8 cellular contexts compared by ENCODE assay signal in genomic region chr10:62036186-62037081, GRCh38.
A peak's percentile ranks its signal among the peaks of the same experiment; 100 is the strongest.
DNase-seq lines count a peak whose midpoint lies in the region; ATAC-seq and TF ChIP-seq lines count a peak whose summit lies in the region.

No MANE protein-coding gene starts in this region.

- TF ChIP-seq CTCF in smooth muscle cell (IDR thresholded peaks at IDR 0.05; ENCODE audit: borderline replicate concordance, insufficient read depth, poor library complexity, severe bottlenecking) = no peak

- peak; percentile 37 for DNase-seq in NCI-H2171 treated with DMSO at 0.1 percent for 48 hours (lab: John Stamatoyannopoulos, UW)
- no peak for DNase-seq in NCI-H2171 (lab: John Stamatoyannopoulos, UW)
- peak; percentile 23 for DNase-seq in NCI-H748 treated with DMSO at 0.1 percent for 48 hours (lab: John Stamatoyannopoulos, UW)
- no peak for DNase-seq in epithelial cell of prostate (ENCODE audit: low read depth, low spot score)
- DNase-seq in smooth muscle cell (lab: John Stamatoyannopoulos, UW; ENCODE audit: unreplicated experiment) = no peak
- DNase-seq in stimulated activated naive CD4-positive, alpha-beta T cell (lab: John Stamatoyannopoulos, UW) = no peak
- DNase-seq in NCI-H2227 treated with DMSO at 0.1 percent for 48 hours (lab: John Stamatoyannopoulos, UW) = no peak

- H3K4me3 ChIP-seq in smooth muscle cell = no peak overlapping the region

- H3K27me3 ChIP-seq in smooth muscle cell (ENCODE audit: low read depth) = no peaks in the 10 kb centered on the region

- H3K9ac ChIP-seq in smooth muscle cell (ENCODE audit: low read depth) = peak overlapping the region; percentile 32

- peak overlapping the region; percentile 77 for H3K27ac ChIP-seq in epithelial cell of prostate
- peak overlapping the region; percentile 95 for H3K27ac ChIP-seq in smooth muscle cell (ENCODE audit: low read depth)

- WGBS in smooth muscle cell (ENCODE audit: low lambda C conversion rate) = 75% methylated on average over 10 of the region's 11 CpGs

- H3K4me1 ChIP-seq in smooth muscle cell (ENCODE audit: low read depth) = peaks cover 31% of the 10 kb centered on the region

- no peaks in the 10 kb centered on the region for H3K9me3 ChIP-seq in smooth muscle cell (replicated peaks; ENCODE audit: low read depth)

- H3F3A ChIP-seq in smooth muscle cell (ENCODE audit: low read depth) = peaks cover 22% of the 10 kb centered on the region

- no peak overlapping the region for H2AFZ ChIP-seq in smooth muscle cell (ENCODE audit: low read depth)

- no peaks in the 10 kb centered on the region for H3K36me3 ChIP-seq in smooth muscle cell (ENCODE audit: low read depth)

- no peaks in the 10 kb centered on the region for H4K20me1 ChIP-seq in smooth muscle cell (ENCODE audit: low read depth)

- ATAC-seq in GM21515 (IDR thresholded peaks at IDR 0.05; ENCODE audit: unreplicated experiment) = no peak

- H3K4me2 ChIP-seq in smooth muscle cell = peak overlapping the region; percentile 81

- peaks cover 66% of the 10 kb centered on the region for H3K79me2 ChIP-seq in smooth muscle cell (ENCODE audit: low read depth)

Comparison
In these comparisons a context has a peak if more than half of its experiments do, and no peak if none do; other contexts are left out.
1. DNase-seq: peak in NCI-H2171 treated with DMSO at 0.1 percent for 48 hours (single experiment) and NCI-H748 treated with DMSO at 0.1 percent for 48 hours (single experiment); none in NCI-H2171 (single experiment), epithelial cell of prostate (single experiment), smooth muscle cell (single experiment), stimulated activated naive CD4-positive, alpha-beta T cell (0 of 6) and NCI-H2227 treated with DMSO at 0.1 percent for 48 hours (single experiment).